ENCODE assay signal across 25 cellular contexts in the genomic region with DNA sequence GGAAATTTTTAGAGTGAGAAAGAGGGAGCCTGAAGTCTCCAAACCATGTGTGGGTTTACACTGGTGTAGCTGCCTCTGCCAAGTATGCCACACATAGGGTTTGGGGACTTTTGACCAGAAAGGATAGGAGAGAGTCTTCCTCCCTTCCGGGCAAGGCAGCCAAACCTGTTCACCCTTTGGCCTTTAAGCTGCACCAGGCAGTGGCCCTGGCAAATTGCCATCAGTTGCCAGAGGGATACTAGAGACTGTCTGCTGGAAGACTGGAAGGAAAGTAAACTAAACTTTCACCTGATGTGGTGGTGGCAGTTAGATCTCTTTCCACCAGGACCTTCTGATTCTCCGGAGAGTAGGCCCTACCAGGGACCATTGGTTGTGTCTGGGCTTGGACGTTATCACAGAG.
"Had no signal": no experiment of that assay in that cellular context is flagged by ENCODE, and none has a peak within 500 bp of the region (broad histone marks: within the 10 kb centered on the region; RNA-seq: fewer than 3 reads in every experiment).

No MANE protein-coding gene starts in this region.

- H2AFZ ChIP-seq: neural progenitor cell had no signal

- H3K27ac ChIP-seq: epithelial cell of prostate, heart left ventricle, neural progenitor cell, thoracic aorta, vagina, VCaP had no signal

- H3K36me3 ChIP-seq: heart left ventricle, neural progenitor cell, thoracic aorta, vagina had no signal

- ATAC-seq: activated CD4-positive, CD25-positive, alpha-beta regulatory T cell treated with anti-CD3 and anti-CD28 coated beads, Interleukin-2, amount 50 U/mL, for 24 hours; activated CD8-positive, alpha-beta memory T cell treated with anti-CD3 and anti-CD28 coated beads, Interleukin-2, amount 10 ng/mL, durations not matched to agents 7 days and 5 days; activated CD8-positive, alpha-beta T cell treated with anti-CD3 and anti-CD28 coated beads for 36 hours; heart left ventricle; left cardiac atrium; naive thymus-derived CD8-positive, alpha-beta T cell; sciatic nerve; stimulated activated naive B cell treated with anti-CD40 and anti-IgM and Interleukin-4, amounts not matched to agents 10 μg/mL and 1 μg/mL and 100 μg/mL, for 72 hours had no signal

- H3K4me1 ChIP-seq: heart left ventricle, neural progenitor cell, vagina had no signal

- DNase-seq: activated CD4-positive, alpha-beta T cell treated with anti-CD3 and anti-CD28 coated beads, Interleukin-2, amount 10 ng/mL, durations not matched to agents 24 days and 14 days; activated CD8-positive, alpha-beta memory T cell treated with anti-CD3 and anti-CD28 coated beads, Interleukin-2, amount 10 ng/mL, durations not matched to agents 7 days and 5 days; activated CD8-positive, alpha-beta T cell treated with anti-CD3 and anti-CD28 coated beads for 36 hours; activated effector memory CD4-positive, alpha-beta T cell treated with anti-CD3 and anti-CD28 coated beads, Interleukin-2, amount 50 U/mL, for 16 hours; activated naive CD4-positive, alpha-beta T cell treated with anti-CD3 and anti-CD28 coated beads, Interleukin-2, amount 10 ng/mL, durations not matched to agents 7 days and 5 days; activated T-cell treated with anti-CD3 and anti-CD28 coated beads for 4 hours; cerebellar nuclear complex; cortex of kidney; heart left ventricle; islet precursor cell; left cardiac atrium; naive thymus-derived CD8-positive, alpha-beta T cell; posterior cingulate gyrus; stimulated activated CD4-positive, alpha-beta T cell treated with anti-CD3 and anti-CD28 coated beads, Interleukin-15, amount 100 ng/mL, for 24 hours; stimulated activated CD4-positive, alpha-beta T cell treated with anti-CD3 and anti-CD28 coated beads, Interleukin-2, amount 100 ng/mL, for 48 hours; stimulated activated CD8-positive, alpha-beta memory T cell treated with anti-CD3 and anti-CD28 coated beads, Interleukin-4, amount 100 ng/mL, for 48 hours; stimulated activated naive B cell treated with anti-CD40 and anti-IgM and Interleukin-4, amounts not matched to agents 10 μg/mL and 1 μg/mL and 100 μg/mL, for 72 hours had no signal

- H3K4me2 ChIP-seq: neural progenitor cell, smooth muscle cell had no signal

- H3K4me3 ChIP-seq: heart left ventricle, neural progenitor cell, smooth muscle cell, thoracic aorta, vagina had no signal

- H3K9me3 ChIP-seq: thoracic aorta, vagina had no signal

- H3K27me3 ChIP-seq: heart left ventricle, neural progenitor cell, vagina had no signal
